In the genomic region with DNA sequence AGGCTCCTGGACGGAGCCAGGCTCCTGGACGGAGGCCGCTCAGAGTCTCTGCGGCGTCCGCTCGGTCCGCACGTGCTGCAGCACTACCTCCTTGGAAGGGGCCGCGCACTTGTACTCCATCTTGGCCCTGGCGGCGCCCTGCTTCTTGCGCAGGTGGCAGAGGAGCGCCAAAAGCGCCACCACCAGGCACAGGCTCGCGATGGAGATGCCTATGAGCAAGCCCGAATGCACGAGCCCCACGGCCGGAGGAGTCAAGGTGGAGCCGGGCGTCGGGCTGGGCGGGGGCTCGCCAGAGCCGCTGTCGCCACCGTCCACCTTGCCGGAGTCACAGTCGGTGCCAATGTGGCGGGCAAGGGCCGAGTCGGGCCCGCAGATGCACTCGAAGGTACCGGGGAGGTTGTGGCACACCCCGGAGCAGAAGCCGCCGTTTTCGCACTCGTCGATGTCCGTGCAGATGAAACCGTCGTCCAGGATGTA, we compare ENCODE assay signal across 1 cellular context.
TF ChIP-seq lines count a peak whose summit lies in the region.

No MANE protein-coding gene starts in this region.

TF ChIP-seq in GM23338, 12 proteins besides CTCF, POLR2A, EP300 and RAD21 (continued from another document):
- TF ChIP-seq, protein P1, sequence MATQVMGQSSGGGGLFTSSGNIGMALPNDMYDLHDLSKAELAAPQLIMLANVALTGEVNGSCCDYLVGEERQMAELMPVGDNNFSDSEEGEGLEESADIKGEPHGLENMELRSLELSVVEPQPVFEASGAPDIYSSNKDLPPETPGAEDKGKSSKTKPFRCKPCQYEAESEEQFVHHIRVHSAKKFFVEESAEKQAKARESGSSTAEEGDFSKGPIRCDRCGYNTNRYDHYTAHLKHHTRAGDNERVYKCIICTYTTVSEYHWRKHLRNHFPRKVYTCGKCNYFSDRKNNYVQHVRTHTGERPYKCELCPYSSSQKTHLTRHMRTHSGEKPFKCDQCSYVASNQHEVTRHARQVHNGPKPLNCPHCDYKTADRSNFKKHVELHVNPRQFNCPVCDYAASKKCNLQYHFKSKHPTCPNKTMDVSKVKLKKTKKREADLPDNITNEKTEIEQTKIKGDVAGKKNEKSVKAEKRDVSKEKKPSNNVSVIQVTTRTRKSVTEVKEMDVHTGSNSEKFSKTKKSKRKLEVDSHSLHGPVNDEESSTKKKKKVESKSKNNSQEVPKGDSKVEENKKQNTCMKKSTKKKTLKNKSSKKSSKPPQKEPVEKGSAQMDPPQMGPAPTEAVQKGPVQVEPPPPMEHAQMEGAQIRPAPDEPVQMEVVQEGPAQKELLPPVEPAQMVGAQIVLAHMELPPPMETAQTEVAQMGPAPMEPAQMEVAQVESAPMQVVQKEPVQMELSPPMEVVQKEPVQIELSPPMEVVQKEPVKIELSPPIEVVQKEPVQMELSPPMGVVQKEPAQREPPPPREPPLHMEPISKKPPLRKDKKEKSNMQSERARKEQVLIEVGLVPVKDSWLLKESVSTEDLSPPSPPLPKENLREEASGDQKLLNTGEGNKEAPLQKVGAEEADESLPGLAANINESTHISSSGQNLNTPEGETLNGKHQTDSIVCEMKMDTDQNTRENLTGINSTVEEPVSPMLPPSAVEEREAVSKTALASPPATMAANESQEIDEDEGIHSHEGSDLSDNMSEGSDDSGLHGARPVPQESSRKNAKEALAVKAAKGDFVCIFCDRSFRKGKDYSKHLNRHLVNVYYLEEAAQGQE (IDR thresholded peaks at IDR 0.05; ENCODE audit: unreplicated experiment): no peak
- TF ChIP-seq STAT1 (IDR thresholded peaks at IDR 0.05; ENCODE audit: unreplicated experiment) (no peak), ZNF331 (CRISPR knock-in tag; IDR thresholded peaks at IDR 0.05; ENCODE audit: low read depth) (no peak), EZH2phosphoT487 (IDR thresholded peaks at IDR 0.05; ENCODE audit: unreplicated experiment) (no peak)
